In the genomic region with DNA sequence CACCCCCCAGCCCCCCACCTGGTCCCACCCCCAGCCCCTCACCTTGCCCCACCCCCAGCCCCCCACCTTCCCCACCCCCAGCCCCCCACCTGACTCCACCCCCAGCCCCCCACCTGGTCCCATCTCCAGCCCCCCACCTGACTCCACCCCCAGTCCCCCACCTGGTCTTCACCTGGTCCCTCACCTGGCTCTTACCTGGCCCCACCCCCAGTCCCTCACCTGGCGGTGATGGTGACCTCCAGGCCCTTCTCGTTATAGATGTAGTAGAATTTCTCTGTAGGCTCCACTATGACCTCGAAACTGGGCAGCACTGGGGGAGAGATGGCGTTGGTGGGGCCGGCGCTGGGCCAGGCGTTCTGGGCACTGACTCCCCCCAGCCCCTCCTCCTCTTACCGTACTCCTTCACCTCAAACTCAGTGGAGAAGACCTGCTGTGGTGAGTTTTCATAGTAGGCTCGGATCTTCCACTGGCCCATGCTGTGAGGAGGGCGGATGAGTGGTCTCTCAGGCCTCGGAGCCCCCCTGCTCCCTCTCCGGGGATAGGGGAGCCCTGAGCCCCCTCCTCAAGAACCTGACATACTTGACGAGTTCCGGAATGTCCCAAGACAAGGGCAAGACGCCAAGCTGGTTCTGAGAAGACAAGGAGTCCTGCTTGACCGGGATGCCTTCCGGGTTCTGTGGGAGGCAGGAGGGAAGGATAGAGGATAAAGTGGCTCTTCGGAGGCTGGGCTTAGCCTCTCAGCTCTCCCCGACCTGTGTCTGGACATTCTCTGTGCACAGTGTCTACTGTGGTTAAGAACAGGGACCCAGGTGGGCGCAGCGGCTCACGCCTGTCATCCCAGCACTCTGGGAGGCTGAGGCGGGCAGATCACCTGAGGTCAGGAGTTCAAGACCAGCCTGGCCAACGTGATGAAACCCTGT, we compare ENCODE assay signal across 22 cellular contexts. TPM values are rescaled to one million over a fixed set of nuclear protein-coding genes. Genes with fewer than 3 reads are reported as not detected.
A peak's percentile ranks its signal among the peaks of the same experiment; 100 is the strongest.
DNase-seq lines count a peak whose midpoint lies in the region; ATAC-seq, FAIRE-seq and TF ChIP-seq lines count a peak whose summit lies in the region.
"Had no signal": no experiment of that assay in that cellular context is flagged by ENCODE, and none has a peak within 500 bp of the region (broad histone marks: within the 10 kb centered on the region; RNA-seq: fewer than 3 reads in every experiment).

No MANE protein-coding gene starts in this region.

- H3K9me1 ChIP-seq in K562 (ENCODE audit: control insufficient read depth, insufficient read depth, low read length) = no peaks in the 10 kb centered on the region

- 16% methylated on average over 16 of the region's 24 CpGs for WGBS in K562 (ENCODE audit: insufficient coverage, low coverage, missing lambda C conversion rate)
- WGBS in liver = 29% methylated on average over 24 of the region's 24 CpGs
- 59% methylated on average over 18 of the region's 24 CpGs for WGBS in esophagus muscularis mucosa

- H3K27me3 ChIP-seq in K562 (ENCODE audit: control insufficient read depth in 2 of 2, insufficient read depth in 2 of 2, low read length in 2 of 2) (peaks cover 7 to 26% of the 10 kb centered on the region in 2 experiments; a peak in 4 of 5 replicates), liver (ENCODE audit: control insufficient read depth in 4 of 4, insufficient read depth in 4 of 4, low read length in 3 of 4) (no peaks in the 10 kb centered on the region), esophagus muscularis mucosa (peaks cover 0 to 80% (median 3%) of the 10 kb centered on the region in 4 donors)
- H3K27me3 ChIP-seq: MG63, SJCRH30 had no signal

- H3K79me2 ChIP-seq in K562 (ENCODE audit: control insufficient read depth, insufficient read depth, low read length) = no peaks in the 10 kb centered on the region

- peaks cover 5% of the 10 kb centered on the region for H3K9me3 Mint-ChIP-seq in natural killer cell treated with Interleukin-12 subunit alpha and Interleukin-12 subunit beta and Interleukin-15 and Interleukin-18, amount 100 ng/mL, for 72 hours
- H3K9me3 Mint-ChIP-seq in natural killer cell = no peaks in the 10 kb centered on the region
- H3K9me3 Mint-ChIP-seq: CD4-positive, alpha-beta memory T cell had no signal

- no peak overlapping the region for H2AFZ ChIP-seq in K562 (ENCODE audit: low read depth, low read length)

- DNase-seq in natural killer cell treated with Interleukin-12 subunit alpha and Interleukin-12 subunit beta and Interleukin-15 and Interleukin-18, amount 100 ng/mL, for 72 hours (ENCODE audit: low spot score) = peak; percentile 31
- DNase-seq in natural killer cell (no peak), K562 (ENCODE audit: extremely low read depth in 1 of 4, low spot score in 3 of 4) (no peak), esophagus muscularis mucosa (ENCODE audit: extremely low spot score) (no peak), superior temporal gyrus (ENCODE audit: extremely low spot score) (no peak)
- no peak for DNase-seq in activated CD8-positive, alpha-beta memory T cell treated with anti-CD3 and anti-CD28 coated beads for 24 hours
- DNase-seq: CD4-positive, alpha-beta memory T cell; MG63; NCI-H1417 treated with DMSO at 0.1 percent for 48 hours; NCI-H187 treated with DMSO at 0.1 percent for 48 hours; NCI-H2107; SJCRH30 had no signal

- no peak overlapping the region for H3K9ac ChIP-seq in K562 (ENCODE audit: insufficient read depth in 1 of 2, low read depth in 2 of 2, low read length in 2 of 2)
- no peak overlapping the region for H3K9ac ChIP-seq in liver (ENCODE audit: low read depth in 1 of 2, low read length in 2 of 2)
- H3K9ac ChIP-seq: BLaER1 had no signal

- TF ChIP-seq RAD21 in K562 (CRISPR knock-in tag; conservative IDR thresholded peaks at IDR 0.05 in 1 of 2, IDR thresholded peaks at IDR 0.05 in 1 of 2) (no peak), liver (IDR thresholded peaks at IDR 0.05) (no peak)

- H4K20me1 ChIP-seq in K562 (replicated peaks; ENCODE audit: control insufficient read depth, insufficient read depth, low read length) = 0 out of 2 replicates have a peak, but pooled peaks cover 5% of the 10 kb centered on the region
- H4K20me1 ChIP-seq: BLaER1 had no signal

- H3K4me1 ChIP-seq in K562 (replicated peaks in 1 of 2; ENCODE audit: control insufficient read depth in 2 of 2, insufficient read depth in 2 of 2, low read length in 2 of 2) = peaks cover 12 to 25% of the 10 kb centered on the region in 2 experiments
- H3K4me1 ChIP-seq in liver (ENCODE audit: control insufficient read depth in 4 of 4, insufficient read depth in 4 of 4, low read length in 3 of 4) = peaks cover 0 to 49% (median 28%) of the 10 kb centered on the region in 4 donors
- H3K4me1 ChIP-seq in esophagus muscularis mucosa = peaks cover 0 to 12% (median 4%) of the 10 kb centered on the region in 4 donors
- H3K4me1 ChIP-seq: BLaER1, SJCRH30 had no signal

- no TSS peak for BruUV-seq in K562 (replicated peaks; lab: Mats Ljungman, UMichigan)

- no peak for ATAC-seq in natural killer cell treated with Interleukin-12 subunit alpha and Interleukin-12 subunit beta and Interleukin-15 and Interleukin-18, amount 100 ng/mL, for 72 hours
- ATAC-seq in natural killer cell (no peak), K562 (no peak)

- CTCF ChIA-PET in K562 (lab: Yijun Ruan, JAX; ENCODE audit: low intra/inter-chr PET ratio) = no interaction called here

- no peak overlapping the region for H3K4me2 ChIP-seq in K562 (ENCODE audit: insufficient read depth, low read length)
- H3K4me2 ChIP-seq: BLaER1 had no signal

- peaks cover 16 to 25% of the 10 kb centered on the region in 2 donors for H3K27me3 Mint-ChIP-seq in natural killer cell treated with Interleukin-12 subunit alpha and Interleukin-12 subunit beta and Interleukin-15 and Interleukin-18, amount 100 ng/mL, for 72 hours
- peaks cover 21 to 27% of the 10 kb centered on the region in 2 donors for H3K27me3 Mint-ChIP-seq in natural killer cell (ENCODE audit: low read depth in 2 of 2)

- no peaks in the 10 kb centered on the region for H3K9me3 ChIP-seq in K562 (replicated peaks; ENCODE audit: control insufficient read depth, insufficient read depth, low read depth, low read length)
- no peaks in the 10 kb centered on the region for H3K9me3 ChIP-seq in liver (ENCODE audit: control insufficient read depth in 4 of 4, low read length in 3 of 4)
- no peaks in the 10 kb centered on the region for H3K9me3 ChIP-seq in esophagus muscularis mucosa
- H3K9me3 ChIP-seq: BLaER1, MG63, SJCRH30 had no signal

- H3K36me3 Mint-ChIP-seq in natural killer cell treated with Interleukin-12 subunit alpha and Interleukin-12 subunit beta and Interleukin-15 and Interleukin-18, amount 100 ng/mL, for 72 hours = peaks cover 7% of the 10 kb centered on the region
- H3K36me3 Mint-ChIP-seq in natural killer cell = no peaks in the 10 kb centered on the region
- H3K36me3 Mint-ChIP-seq: CD4-positive, alpha-beta memory T cell had no signal

- POLR2A ChIA-PET in K562 (lab: Yijun Ruan, JAX) = interaction anchor here (0.5 kb wide), 1 partner anchor 1689 kb away, joined by 3 read pairs; no protein-coding TSS in a partner anchor

- TF ChIP-seq CTCF in natural killer cell (IDR thresholded peaks at IDR 0.05) = no peak
- TF ChIP-seq CTCF in K562 (IDR thresholded peaks at IDR 0.05 in 2 of 3, conservative IDR thresholded peaks at IDR 0.05 in 1 of 3; ENCODE audit: insufficient read depth in 2 of 3, low read depth in 1 of 3, low read length in 3 of 3) = no peak
- TF ChIP-seq CTCF in liver (IDR thresholded peaks at IDR 0.05; ENCODE audit: low read depth, low read length, missing input control) = no peak
- no peak for TF ChIP-seq CTCF in esophagus muscularis mucosa (IDR thresholded peaks at IDR 0.05)

- TF ChIP-seq POLR2A in K562 (conservative IDR thresholded peaks at IDR 0.05) = no peak
- TF ChIP-seq POLR2A in esophagus muscularis mucosa (IDR thresholded peaks at IDR 0.05; ENCODE audit: low read depth) = no peak

- TF ChIP-seq EP300 in K562 (IDR thresholded peaks at IDR 0.05; ENCODE audit: low read length) (no peak), esophagus muscularis mucosa (IDR thresholded peaks at IDR 0.05) (no peak)

- H3K4me1 Mint-ChIP-seq in natural killer cell treated with Interleukin-12 subunit alpha and Interleukin-12 subunit beta and Interleukin-15 and Interleukin-18, amount 100 ng/mL, for 72 hours (ENCODE audit: low read depth in 2 of 2) = peaks cover 15 to 19% of the 10 kb centered on the region in 2 donors
- H3K4me1 Mint-ChIP-seq in natural killer cell = peaks cover 12 to 23% of the 10 kb centered on the region in 2 donors

- H3K4me3 ChIP-seq in K562 (no peak overlapping the region), liver (ENCODE audit: low read depth in 1 of 3, low read length in 3 of 3) (no peak overlapping the region), esophagus muscularis mucosa (no peak overlapping the region)
- H3K4me3 ChIP-seq: BLaER1, MG63, SJCRH30 had no signal

- peak; percentile 6 for FAIRE-seq in K562 (lab: Jason Lieb, UNC)
- FAIRE-seq: G401.6, GM12892, GM18507, GM19239 had no signal

- H3K27ac ChIP-seq in K562 (ENCODE audit: extremely low read depth, low read depth, low read length) = no peak overlapping the region
- H3K27ac ChIP-seq in liver (ENCODE audit: low read depth in 1 of 2, low read length in 2 of 2) = peak overlapping the region in 1 of 2 donors; percentile 25
- no peak overlapping the region for H3K27ac ChIP-seq in esophagus muscularis mucosa (replicated peaks in 1 of 4)
- H3K27ac ChIP-seq: BLaER1, SJCRH30 had no signal

- H3K4me3 Mint-ChIP-seq in natural killer cell treated with Interleukin-12 subunit alpha and Interleukin-12 subunit beta and Interleukin-15 and Interleukin-18, amount 100 ng/mL, for 72 hours = no peak overlapping the region
- no peak overlapping the region for H3K4me3 Mint-ChIP-seq in natural killer cell
- H3K4me3 Mint-ChIP-seq: CD4-positive, alpha-beta memory T cell had no signal

- in situ Hi-C loops in K562 (cut with MboI) = no loop called here

- H3K27ac Mint-ChIP-seq in natural killer cell treated with Interleukin-12 subunit alpha and Interleukin-12 subunit beta and Interleukin-15 and Interleukin-18, amount 100 ng/mL, for 72 hours = no peak overlapping the region
- no peak overlapping the region for H3K27ac Mint-ChIP-seq in natural killer cell

- intact Hi-C loops in natural killer cell (cut with micrococcal nuclease) (no loop called here), K562 (cut with micrococcal nuclease) (no loop called here), esophagus muscularis mucosa (cut with DNase I) (no loop called here)

- H3K36me3 ChIP-seq in K562 (ENCODE audit: control insufficient read depth, insufficient read depth, low read length) (no peaks in the 10 kb centered on the region), liver (ENCODE audit: control insufficient read depth in 4 of 4, insufficient read depth in 3 of 4, low read depth in 1 of 4, low read length in 3 of 4) (peaks cover 21 to 63% (median 55%) of the 10 kb centered on the region in 4 donors), esophagus muscularis mucosa (peaks cover 0 to 6% (median 3%) of the 10 kb centered on the region in 4 donors)
- H3K36me3 ChIP-seq: BLaER1, MG63, SJCRH30 had no signal

RNA-seq across cellular contexts. Expression of a gene that starts 6.4 kb away (rescaled TPM):
- total RNA-seq in natural killer cell treated with Interleukin-12 subunit alpha and Interleukin-12 subunit beta and Interleukin-15 and Interleukin-18, amount 100 ng/mL, for 72 hours = 1 to 10 TPM; 3.5 to 9.2 TPM
- total RNA-seq in natural killer cell (1 to 10 TPM in 1 of 3 donors, under 1 TPM in 1, not detected in 1; 0.38 to 5.5 TPM), K562 (2014; rRNA removed) (0.59 and 2.0 TPM in 2 replicates), K562 (2014; rRNA removed; fragmentation: Illumina TruSeq; extraction: Trizol) (1.1 and 1.5 TPM in 2 replicates), K562 (2015; rRNA removed; fragmentation: Illumina TruSeq; extraction: Trizol) (2.1 and 2.2 TPM in 2 replicates), K562 (2021) (8.0 and 10.6 TPM in 2 replicates), liver (1,000 to 10,000 TPM; 4,543 to 9,349 TPM), esophagus muscularis mucosa (1,000 to 10,000 TPM in 1 of 4 donors, 100 to 1,000 TPM in 3; 393 to 1,020 (median 677) TPM)
- total RNA-seq in K562 (2011; cell fraction: chromatin; rRNA removed; ENCODE audit: low replicate concordance) = 19.5 and 33.3 TPM in 2 replicates
- total RNA-seq in K562 (2011; cell fraction: nucleolus; rRNA removed) = 14.5 and 17.5 TPM in 2 replicates
- 15.2 and 15.6 TPM in 2 replicates for total RNA-seq in K562 (2011; cell fraction: nucleoplasm; rRNA removed)
- polyA plus RNA-seq in K562 (2011; rRNA removed) (9.1 and 40.9 TPM in 2 replicates), K562 (2014; fragmentation: Illumina TruSeq; extraction: Trizol) (2.4 and 4.3 TPM in 2 replicates), K562 (2014; fragmentation: Nextera tagmentation; extraction: Ambion mirVana) (1 to 10 TPM; 1.2 to 2.2 TPM), K562 (2014; rRNA removed) (2.5 and 5.4 TPM in 2 replicates), liver (1,000 to 10,000 TPM; 7,734 to 8,295 TPM)
- polyA plus RNA-seq in K562 (2011; cell fraction: cytosol; rRNA removed) = 9.2 and 36.7 TPM in 2 replicates
- polyA plus RNA-seq in K562 (2011; cell fraction: nucleus; rRNA removed) = 23.7 and 50.5 TPM in 2 replicates
- polyA plus RNA-seq in K562 (2012) = 7.4 and 20.1 TPM in 2 replicates
- polyA minus RNA-seq in K562 (2011; rRNA and poly(A)+ RNA removed) = 6.5 and 24.5 TPM in 2 replicates
- polyA minus RNA-seq in K562 (2011; cell fraction: cytosol; rRNA and poly(A)+ RNA removed) = 23.9 and 64.6 TPM in 2 replicates
- polyA minus RNA-seq in K562 (2011; cell fraction: nucleus; rRNA and poly(A)+ RNA removed) = 16.2 and 39.1 TPM in 2 replicates
- total RNA-seq: SJCRH30 had no signal
- polyA plus RNA-seq: CD4-positive, alpha-beta memory T cell had no signal

RNA-seq across cellular contexts. Expression of a gene that starts 23.3 kb away (rescaled TPM):
- total RNA-seq in natural killer cell treated with Interleukin-12 subunit alpha and Interleukin-12 subunit beta and Interleukin-15 and Interleukin-18, amount 100 ng/mL, for 72 hours = 10 to 100 TPM; 67.4 to 70.4 TPM
- total RNA-seq in natural killer cell (10 to 100 TPM; 66.1 to 78.0 (median 76.9) TPM), K562 (2014; rRNA removed) (23.8 and 33.5 TPM in 2 replicates), K562 (2014; rRNA removed; fragmentation: Illumina TruSeq; extraction: Trizol) (12.3 and 16.4 TPM in 2 replicates), K562 (2015; rRNA removed; fragmentation: Illumina TruSeq; extraction: Trizol) (21.9 and 24.4 TPM in 2 replicates), K562 (2021) (31.1 and 33.1 TPM in 2 replicates), liver (10 to 100 TPM; 17.2 to 28.9 TPM), esophagus muscularis mucosa (10 to 100 TPM; 38.2 to 61.7 (median 48.2) TPM)
- 45.9 and 112 TPM in 2 replicates for total RNA-seq in K562 (2011; cell fraction: chromatin; rRNA removed; ENCODE audit: low replicate concordance)
- total RNA-seq in K562 (2011; cell fraction: nucleolus; rRNA removed) = 96.6 and 107 TPM in 2 replicates
- total RNA-seq in K562 (2011; cell fraction: nucleoplasm; rRNA removed) = 72.1 and 74.9 TPM in 2 replicates
- polyA plus RNA-seq in K562 (2011; rRNA removed) (29.8 and 46.5 TPM in 2 replicates), K562 (2014; fragmentation: Illumina TruSeq; extraction: Trizol) (32.3 and 33.2 TPM in 2 replicates), K562 (2014; fragmentation: Nextera tagmentation; extraction: Ambion mirVana) (1 to 10 TPM; 2.4 to 6.1 TPM), K562 (2014; rRNA removed) (32.9 and 36.4 TPM in 2 replicates), liver (10 to 100 TPM; 32.0 to 34.2 TPM)
- 43.8 and 51.1 TPM in 2 replicates for polyA plus RNA-seq in K562 (2011; cell fraction: cytosol; rRNA removed)
- polyA plus RNA-seq in K562 (2011; cell fraction: nucleus; rRNA removed) = 180 and 195 TPM in 2 replicates
- polyA plus RNA-seq in K562 (2012) = 29.9 and 65.7 TPM in 2 replicates
- polyA minus RNA-seq in K562 (2011; rRNA and poly(A)+ RNA removed) = 22.3 and 35.9 TPM in 2 replicates
- 21.0 and 22.6 TPM in 2 replicates for polyA minus RNA-seq in K562 (2011; cell fraction: cytosol; rRNA and poly(A)+ RNA removed)
- 18.7 and 34.9 TPM in 2 replicates for polyA minus RNA-seq in K562 (2011; cell fraction: nucleus; rRNA and poly(A)+ RNA removed)

RNA-seq across cellular contexts. Expression of a gene that starts 25.4 kb away (rescaled TPM):
- 10 to 100 TPM; 44.8 to 76.5 TPM for total RNA-seq in natural killer cell treated with Interleukin-12 subunit alpha and Interleukin-12 subunit beta and Interleukin-15 and Interleukin-18, amount 100 ng/mL, for 72 hours
- total RNA-seq in natural killer cell (1 to 10 TPM; 1.0 to 5.2 (median 3.3) TPM), K562 (2014; rRNA removed) (57.4 and 61.8 TPM in 2 replicates), K562 (2014; rRNA removed; fragmentation: Illumina TruSeq; extraction: Trizol) (23.6 and 29.4 TPM in 2 replicates), K562 (2015; rRNA removed; fragmentation: Illumina TruSeq; extraction: Trizol) (34.6 and 36.1 TPM in 2 replicates), K562 (2021) (59.1 and 63.2 TPM in 2 replicates), liver (1 to 10 TPM; 6.1 to 9.9 TPM), esophagus muscularis mucosa (100 to 1,000 TPM in 3 of 4 donors, 10 to 100 TPM in 1; 85.8 to 148 (median 118) TPM)
- 67.3 and 119 TPM in 2 replicates for total RNA-seq in K562 (2011; cell fraction: chromatin; rRNA removed; ENCODE audit: low replicate concordance)
- 65.3 and 66.5 TPM in 2 replicates for total RNA-seq in K562 (2011; cell fraction: nucleolus; rRNA removed)
- 53.5 and 66.7 TPM in 2 replicates for total RNA-seq in K562 (2011; cell fraction: nucleoplasm; rRNA removed)
- polyA plus RNA-seq in K562 (2011; rRNA removed) (29.1 and 39.3 TPM in 2 replicates), K562 (2014; fragmentation: Illumina TruSeq; extraction: Trizol) (56.2 and 56.7 TPM in 2 replicates), K562 (2014; fragmentation: Nextera tagmentation; extraction: Ambion mirVana) (1 to 10 TPM; 1.2 to 2.7 TPM), K562 (2014; rRNA removed) (66.6 and 66.8 TPM in 2 replicates), liver (1 to 10 TPM; 3.4 to 8.7 TPM)
- 22.8 and 30.6 TPM in 2 replicates for polyA plus RNA-seq in K562 (2011; cell fraction: cytosol; rRNA removed)
- 113 and 133 TPM in 2 replicates for polyA plus RNA-seq in K562 (2011; cell fraction: nucleus; rRNA removed)
- polyA plus RNA-seq in K562 (2012) = 47.5 and 50.8 TPM in 2 replicates
- 17.1 and 20.3 TPM in 2 replicates for polyA minus RNA-seq in K562 (2011; rRNA and poly(A)+ RNA removed)
- polyA minus RNA-seq in K562 (2011; cell fraction: cytosol; rRNA and poly(A)+ RNA removed) = 18.3 and 21.0 TPM in 2 replicates
- 21.3 and 30.1 TPM in 2 replicates for polyA minus RNA-seq in K562 (2011; cell fraction: nucleus; rRNA and poly(A)+ RNA removed)

RNA-seq across cellular contexts. Expression of a gene that starts 44.1 kb away (rescaled TPM):
- total RNA-seq in natural killer cell treated with Interleukin-12 subunit alpha and Interleukin-12 subunit beta and Interleukin-15 and Interleukin-18, amount 100 ng/mL, for 72 hours = 10 to 100 TPM in 1 of 2 donors, 1 to 10 TPM in 1; 4.5 to 11.3 TPM
- total RNA-seq in natural killer cell = 10 to 100 TPM; 10.8 to 20.0 (median 11.8) TPM
- 0.26 and 0.42 TPM in 2 replicates for total RNA-seq in K562 (2011; cell fraction: chromatin; rRNA removed; ENCODE audit: low replicate concordance)
- total RNA-seq in K562 (2011; cell fraction: nucleolus; rRNA removed) = 0.39 and 0.50 TPM in 2 replicates
- total RNA-seq in K562 (2011; cell fraction: nucleoplasm; rRNA removed) = 0.15 and 0.76 TPM in 2 replicates
- total RNA-seq in K562 (2014; rRNA removed) = 0.08 TPM in 1 of 2 replicates, not detected in the other
- 0.04 and 0.06 TPM in 2 replicates for total RNA-seq in K562 (2014; rRNA removed; fragmentation: Illumina TruSeq; extraction: Trizol)
- total RNA-seq in K562 (2015; rRNA removed; fragmentation: Illumina TruSeq; extraction: Trizol) = 0.04 and 0.07 TPM in 2 replicates
- 0.20 and 0.42 TPM in 2 replicates for total RNA-seq in K562 (2021)
- 0.32 and 0.38 TPM in 2 replicates for polyA plus RNA-seq in K562 (2011; rRNA removed)
- polyA plus RNA-seq in K562 (2011; cell fraction: cytosol; rRNA removed) = 0.55 and 0.59 TPM in 2 replicates
- polyA plus RNA-seq in K562 (2011; cell fraction: nucleus; rRNA removed) = 0.27 and 0.34 TPM in 2 replicates
- polyA plus RNA-seq in K562 (2012) = 0.20 and 0.26 TPM in 2 replicates
- polyA plus RNA-seq in K562 (2014; fragmentation: Illumina TruSeq; extraction: Trizol) = 0.12 and 0.15 TPM in 2 replicates
- polyA plus RNA-seq in K562 (2014; fragmentation: Nextera tagmentation; extraction: Ambion mirVana) = under 1 TPM; 0.01 to 0.04 TPM
- not detected in 2 replicates for polyA plus RNA-seq in K562 (2014; rRNA removed)
- polyA minus RNA-seq in K562 (2011; rRNA and poly(A)+ RNA removed) = 0.74 and 0.87 TPM in 2 replicates
- 0.29 TPM in 1 of 2 replicates, not detected in the other for polyA minus RNA-seq in K562 (2011; cell fraction: cytosol; rRNA and poly(A)+ RNA removed)
- 0.11 and 0.13 TPM in 2 replicates for polyA minus RNA-seq in K562 (2011; cell fraction: nucleus; rRNA and poly(A)+ RNA removed)
- total RNA-seq in liver = 10 to 100 TPM; 10.1 to 75.6 TPM
- polyA plus RNA-seq in liver = 10 to 100 TPM in 1 of 2 donors, 1 to 10 TPM in 1; 6.5 to 14.7 TPM
- 1 to 10 TPM in 1 of 4 donors, under 1 TPM in 3; 0.42 to 3.0 (median 0.70) TPM for total RNA-seq in esophagus muscularis mucosa
- total RNA-seq: Daoy, LHCN-M2, NCI-H460, SJCRH30 had no signal

RNA-seq across cellular contexts. Expression of a gene that starts 53.2 kb away (rescaled TPM):
- 10 to 100 TPM; 15.2 to 17.8 TPM for total RNA-seq in natural killer cell treated with Interleukin-12 subunit alpha and Interleukin-12 subunit beta and Interleukin-15 and Interleukin-18, amount 100 ng/mL, for 72 hours
- total RNA-seq in natural killer cell (10 to 100 TPM; 14.6 to 20.1 (median 15.3) TPM), K562 (2014; rRNA removed) (20.0 and 25.9 TPM in 2 replicates), K562 (2014; rRNA removed; fragmentation: Illumina TruSeq; extraction: Trizol) (3.0 and 4.8 TPM in 2 replicates), K562 (2015; rRNA removed; fragmentation: Illumina TruSeq; extraction: Trizol) (8.6 and 8.9 TPM in 2 replicates), K562 (2021) (19.4 and 26.3 TPM in 2 replicates), liver (1 to 10 TPM in 1 of 2 donors, under 1 TPM in 1; 0.23 to 1.0 TPM), esophagus muscularis mucosa (under 1 TPM in 2 of 4 donors, not detected in 2; 0.33 to 0.34 TPM)
- total RNA-seq in K562 (2011; cell fraction: chromatin; rRNA removed; ENCODE audit: low replicate concordance) = 17.3 and 38.7 TPM in 2 replicates
- 28.7 and 29.6 TPM in 2 replicates for total RNA-seq in K562 (2011; cell fraction: nucleolus; rRNA removed)
- total RNA-seq in K562 (2011; cell fraction: nucleoplasm; rRNA removed) = 21.3 and 22.0 TPM in 2 replicates
- polyA plus RNA-seq in K562 (2011; rRNA removed) (8.7 and 13.4 TPM in 2 replicates), K562 (2014; fragmentation: Illumina TruSeq; extraction: Trizol) (9.6 and 17.7 TPM in 2 replicates), K562 (2014; fragmentation: Nextera tagmentation; extraction: Ambion mirVana) (under 1 TPM; 0.75 to 0.83 TPM), K562 (2014; rRNA removed) (19.8 and 24.8 TPM in 2 replicates), liver (1 to 10 TPM in 1 of 2 donors, under 1 TPM in 1; 0.54 to 1.0 TPM)
- 12.2 and 22.2 TPM in 2 replicates for polyA plus RNA-seq in K562 (2011; cell fraction: cytosol; rRNA removed)
- polyA plus RNA-seq in K562 (2011; cell fraction: nucleus; rRNA removed) = 20.1 and 35.1 TPM in 2 replicates
- 10.3 and 10.8 TPM in 2 replicates for polyA plus RNA-seq in K562 (2012)
- 3.0 and 4.7 TPM in 2 replicates for polyA minus RNA-seq in K562 (2011; rRNA and poly(A)+ RNA removed)
- 8.7 and 11.1 TPM in 2 replicates for polyA minus RNA-seq in K562 (2011; cell fraction: cytosol; rRNA and poly(A)+ RNA removed)
- 17.0 and 18.8 TPM in 2 replicates for polyA minus RNA-seq in K562 (2011; cell fraction: nucleus; rRNA and poly(A)+ RNA removed)
- total RNA-seq: H4, LHCN-M2, SJCRH30 had no signal

Comparison
In these comparisons a context has a peak if more than half of its experiments do, and no peak if none do; other contexts are left out.
1. RNA of a gene that starts 6.4 kb away (total RNA-seq): 4,543 to 9,349 TPM in liver and 393 to 1,020 TPM in esophagus muscularis mucosa; 3.5 to 9.2 TPM in natural killer cell treated with Interleukin-12 subunit alpha and Interleukin-12 subunit beta and Interleukin-15 and Interleukin-18, amount 100 ng/mL, for 72 hours, 0.59 to 33.3 TPM in K562 and 0.38 to 5.5 TPM in natural killer cell; every median in the first group is over 10 times any median in the second.